ENCODE assay signal across 1 cellular context in the genomic region with DNA sequence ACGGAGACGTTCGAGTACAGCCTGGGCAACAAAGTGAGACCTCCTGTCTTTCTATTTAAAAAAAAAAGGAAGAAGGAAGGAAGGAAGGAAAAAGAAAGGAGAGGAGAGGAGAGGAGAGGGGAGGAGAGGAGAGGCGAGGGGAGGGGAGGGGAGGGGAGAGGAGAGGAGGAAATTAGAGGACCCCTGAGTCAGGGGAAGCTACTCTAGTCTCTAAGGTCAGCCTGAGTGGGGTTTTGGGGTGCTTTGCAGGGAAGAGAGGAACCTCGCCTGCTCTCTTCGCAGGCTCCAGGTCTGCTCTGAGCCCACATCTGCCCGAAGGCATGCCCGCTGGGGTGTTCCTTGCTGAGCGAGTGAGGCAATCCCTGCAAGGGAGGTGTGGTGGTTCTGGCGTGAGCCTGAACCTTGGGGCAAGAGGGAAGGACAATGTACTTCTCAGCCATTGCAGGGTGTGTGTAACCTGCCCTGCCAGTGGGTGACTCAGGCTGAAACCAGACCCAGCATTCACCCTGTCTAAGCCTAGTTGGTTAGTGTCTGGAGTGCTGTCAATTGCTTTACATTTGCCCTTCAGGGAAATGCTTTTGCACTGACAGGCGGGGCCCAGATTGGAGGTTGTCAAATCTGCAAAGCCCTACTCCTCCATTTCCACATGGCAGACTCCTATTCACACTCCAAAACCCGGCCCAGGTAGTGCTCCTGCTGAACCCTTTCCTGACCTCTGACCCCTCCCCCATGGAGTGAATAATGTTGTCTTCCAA.
TF ChIP-seq lines count a peak whose summit lies in the region.

No MANE protein-coding gene starts in this region.

TF ChIP-seq in GM12878, 131 proteins besides CTCF, POLR2A, EP300 and RAD21:
- TF ChIP-seq HDAC2 (IDR thresholded peaks at IDR 0.05) (no peak), IRF4 (IDR thresholded peaks at IDR 0.05; ENCODE audit: low read depth, low read length) (0 out of 2 replicates have a peak, but pooled peaks have one; percentile 26), NR2F1 (conservative IDR thresholded peaks at IDR 0.05) (peak; percentile 74), MYC (IDR thresholded peaks at IDR 0.05; ENCODE audit: insufficient read depth, insufficient read length, insufficient replicate concordance, low read length, severe bottlenecking) (no peak), NFXL1 (IDR thresholded peaks at IDR 0.05; ENCODE audit: borderline replicate concordance) (no peak), PKNOX1 (IDR thresholded peaks at IDR 0.05) (peak; percentile 26; the same call in 1 of the 2 replicates)
